Comparison of ENCODE assay signal across 21 cellular contexts in genomic region chr1:74728736-74729135, GRCh38. TPM values are rescaled to one million over a fixed set of nuclear protein-coding genes. Genes with fewer than 3 reads are reported as not detected.
"Had no signal": no experiment of that assay in that cellular context is flagged by ENCODE, and none has a peak within 500 bp of the region (broad histone marks: within the 10 kb centered on the region; RNA-seq: fewer than 3 reads in every experiment).

No MANE protein-coding gene starts in this region.

- H3K27me3 ChIP-seq: colonic mucosa, esophagus squamous epithelium, neutrophil, transverse colon had no signal

- H3K4me3 ChIP-seq: colonic mucosa, esophagus squamous epithelium, SK-N-MC, transverse colon had no signal

- ATAC-seq: activated naive CD8-positive, alpha-beta T cell treated with anti-CD3 and anti-CD28 coated beads, Interleukin-2, amount 50 U/mL, for 24 hours; left ventricle myocardium superior; natural killer cell had no signal

- H3K9me3 ChIP-seq: colonic mucosa, neutrophil, transverse colon had no signal

- DNase-seq: activated CD4-positive, alpha-beta T cell treated with anti-CD3 and anti-CD28 coated beads, Interleukin-2, amount 10 ng/mL, durations not matched to agents 7 days and 5 days; activated CD8-positive, alpha-beta memory T cell treated with anti-CD3 and anti-CD28 coated beads, Interleukin-2, amount 50 U/mL, for 48 hours; activated naive CD4-positive, alpha-beta T cell treated with Interleukin-2 at 50 U/mL for 16 hours; activated naive CD8-positive, alpha-beta T cell treated with anti-CD3 and anti-CD28 coated beads, Interleukin-2, amount 50 U/mL, for 24 hours; colonic mucosa; esophagus squamous epithelium; hypothalamus; left ventricle myocardium superior; mesendoderm; natural killer cell; retina; small intestine; stimulated activated CD4-positive, alpha-beta T cell treated with anti-CD3 and anti-CD28 coated beads, Interleukin-4, amount 100 ng/mL, for 4 hours; stimulated activated CD8-positive, alpha-beta memory T cell treated with anti-CD3 and anti-CD28 coated beads, Interleukin-4, amount 100 ng/mL, for 48 hours; stimulated activated naive CD4-positive, alpha-beta T cell treated with Interleukin-2 at 50 U/mL for 16 hours; T-helper 9 cell; transverse colon had no signal

- H3K4me3 Mint-ChIP-seq: activated CD4-positive, alpha-beta T cell treated with anti-CD3 and anti-CD28 coated beads, Interleukin-2, amount 10 ng/mL, durations not matched to agents 7 days and 5 days; activated naive CD8-positive, alpha-beta T cell treated with anti-CD3 and anti-CD28 coated beads, Interleukin-2, amount 50 U/mL, for 24 hours; natural killer cell had no signal

- H3K27me3 Mint-ChIP-seq: activated CD4-positive, alpha-beta T cell treated with anti-CD3 and anti-CD28 coated beads, Interleukin-2, amount 10 ng/mL, durations not matched to agents 7 days and 5 days; activated naive CD8-positive, alpha-beta T cell treated with anti-CD3 and anti-CD28 coated beads, Interleukin-2, amount 50 U/mL, for 24 hours had no signal

- FAIRE-seq: astrocyte, small intestine had no signal

- H3K36me3 ChIP-seq: colonic mucosa, neutrophil had no signal

- H3K4me1 ChIP-seq: colonic mucosa had no signal

- H3K27ac Mint-ChIP-seq: activated CD4-positive, alpha-beta T cell treated with anti-CD3 and anti-CD28 coated beads, Interleukin-2, amount 10 ng/mL, durations not matched to agents 7 days and 5 days; activated naive CD8-positive, alpha-beta T cell treated with anti-CD3 and anti-CD28 coated beads, Interleukin-2, amount 50 U/mL, for 24 hours had no signal

- H3K27ac ChIP-seq: colonic mucosa, esophagus squamous epithelium, neutrophil, SK-N-MC, transverse colon had no signal

RNA-seq across cellular contexts. Expression of gene ERICH3, which starts 55.1 kb away (rescaled TPM):
- total RNA-seq: activated CD4-positive, alpha-beta T cell treated with anti-CD3 and anti-CD28 coated beads, Interleukin-2, amount 10 ng/mL, durations not matched to agents 7 days and 5 days; astrocyte; esophagus squamous epithelium; kidney epithelial cell; left ventricle myocardium superior had no signal
